Comparison of ENCODE assay signal across 15 cellular contexts in genomic region chr10:96999987-97000386, GRCh38.
DNase-seq lines count a peak whose midpoint lies in the region; ATAC-seq, FAIRE-seq and TF ChIP-seq lines count a peak whose summit lies in the region.
"Had no signal": no experiment of that assay in that cellular context is flagged by ENCODE, and none has a peak within 500 bp of the region (broad histone marks: within the 10 kb centered on the region; RNA-seq: fewer than 3 reads in every experiment).

No MANE protein-coding gene starts in this region.

- DNase-seq in activated CD8-positive, alpha-beta memory T cell treated with anti-CD3 and anti-CD28 coated beads, Interleukin-2, amount 10 ng/mL, durations not matched to agents 7 days and 5 days = peak; percentile 33
- no peak for DNase-seq in activated CD8-positive, alpha-beta memory T cell treated with anti-CD3 and anti-CD28 coated beads, Interleukin-2, amount 50 U/mL, for 48 hours
- DNase-seq in T-helper 17 cell = no peak
- DNase-seq in kidney = peak; percentile 56
- peak; percentile 56 for DNase-seq in osteoblast (ENCODE audit: insufficient read length, low spot score, missing footprints)
- DNase-seq in frontal cortex (ENCODE audit: low spot score in 2 of 2) = no peak
- no peak for DNase-seq in cerebellar cortex (ENCODE audit: low spot score)
- DNase-seq in NCI-H524 (lab: John Stamatoyannopoulos, UW) = no peak
- DNase-seq: CD4-positive, CD25-positive, alpha-beta regulatory T cell; DMS 273 treated with DMSO at 0.1 percent for 48 hours had no signal

- no peaks in the 10 kb centered on the region for H3K36me3 Mint-ChIP-seq in activated CD8-positive, alpha-beta memory T cell treated with anti-CD3 and anti-CD28 coated beads, Interleukin-2, amount 10 ng/mL, durations not matched to agents 7 days and 5 days
- peaks cover 1% of the 10 kb centered on the region for H3K36me3 Mint-ChIP-seq in T-helper 17 cell (ENCODE audit: low read depth)
- H3K36me3 Mint-ChIP-seq: CD4-positive, CD25-positive, alpha-beta regulatory T cell had no signal

- H3K4me3 ChIP-seq in kidney (ENCODE audit: low read length in 2 of 2) = no peak overlapping the region
- H3K4me3 ChIP-seq in osteoblast (ENCODE audit: insufficient read depth, low read length) = no peak overlapping the region
- H3K4me3 ChIP-seq: BLaER1, GM23338 had no signal

- no peaks in the 10 kb centered on the region for H3K9me3 Mint-ChIP-seq in activated CD8-positive, alpha-beta memory T cell treated with anti-CD3 and anti-CD28 coated beads, Interleukin-2, amount 10 ng/mL, durations not matched to agents 7 days and 5 days (ENCODE audit: low read depth)
- H3K9me3 Mint-ChIP-seq: CD4-positive, CD25-positive, alpha-beta regulatory T cell; GM23338; H9 had no signal

- H3K27ac Mint-ChIP-seq in activated CD8-positive, alpha-beta memory T cell treated with anti-CD3 and anti-CD28 coated beads, Interleukin-2, amount 10 ng/mL, durations not matched to agents 7 days and 5 days = no peak overlapping the region
- H3K27ac Mint-ChIP-seq in T-helper 17 cell = peak overlapping the region; percentile 24
- H3K27ac Mint-ChIP-seq: CD4-positive, CD25-positive, alpha-beta regulatory T cell; GM23338; H9 had no signal

- no peaks in the 10 kb centered on the region for H4K20me1 ChIP-seq in osteoblast (ENCODE audit: insufficient read depth, low read length)
- H4K20me1 ChIP-seq: BLaER1 had no signal

- H3K27me3 ChIP-seq in osteoblast (ENCODE audit: insufficient read depth, low read length) = no peaks in the 10 kb centered on the region
- H3K27me3 ChIP-seq: BLaER1 had no signal

- no peak for ATAC-seq in activated CD8-positive, alpha-beta memory T cell treated with anti-CD3 and anti-CD28 coated beads, Interleukin-2, amount 10 ng/mL, durations not matched to agents 7 days and 5 days
- ATAC-seq in T-helper 17 cell = no peak

- no peak overlapping the region for H3K9ac ChIP-seq in kidney (ENCODE audit: low read length in 2 of 2)
- H3K9ac ChIP-seq: BLaER1 had no signal

- no peak for TF ChIP-seq CTCF in kidney (IDR thresholded peaks at IDR 0.05; ENCODE audit: borderline replicate concordance, extremely low read depth, insufficient read depth)
- no peak for TF ChIP-seq CTCF in osteoblast (IDR thresholded peaks at IDR 0.05; ENCODE audit: extremely low read depth, low read depth, low read length)

- no peak overlapping the region for H3K27ac ChIP-seq in kidney (ENCODE audit: low read depth in 2 of 2, low read length in 2 of 2)
- no peak overlapping the region for H3K27ac ChIP-seq in osteoblast (ENCODE audit: low read depth, low read length)
- H3K27ac ChIP-seq: 22Rv1, BLaER1 had no signal

- CTCF ChIA-PET in activated CD8-positive, alpha-beta memory T cell treated with anti-CD3 and anti-CD28 coated beads, Interleukin-2, amount 10 ng/mL, durations not matched to agents 7 days and 5 days (lab: Charles Lee) = no interaction called here

- no peaks in the 10 kb centered on the region for H3K27me3 Mint-ChIP-seq in activated CD8-positive, alpha-beta memory T cell treated with anti-CD3 and anti-CD28 coated beads, Interleukin-2, amount 10 ng/mL, durations not matched to agents 7 days and 5 days
- H3K27me3 Mint-ChIP-seq in T-helper 17 cell = peaks cover 4% of the 10 kb centered on the region
- H3K27me3 Mint-ChIP-seq: CD4-positive, CD25-positive, alpha-beta regulatory T cell had no signal

- H3K4me1 Mint-ChIP-seq in activated CD8-positive, alpha-beta memory T cell treated with anti-CD3 and anti-CD28 coated beads, Interleukin-2, amount 10 ng/mL, durations not matched to agents 7 days and 5 days = no peaks in the 10 kb centered on the region
- H3K4me1 Mint-ChIP-seq in T-helper 17 cell = peaks cover 3% of the 10 kb centered on the region
- H3K4me1 Mint-ChIP-seq: CD4-positive, CD25-positive, alpha-beta regulatory T cell; GM23338 had no signal

- no peak overlapping the region for H3K4me2 ChIP-seq in osteoblast (ENCODE audit: insufficient read depth, low read length)
- H3K4me2 ChIP-seq: BLaER1, GM23338 had no signal

- H3K4me1 ChIP-seq in kidney (ENCODE audit: control insufficient read depth in 1 of 2, insufficient read depth in 1 of 2, low read depth in 1 of 2, low read length in 2 of 2) (no peaks in the 10 kb centered on the region), osteoblast (ENCODE audit: insufficient read depth, low read length) (peaks cover 24% of the 10 kb centered on the region)
- H3K4me1 ChIP-seq: BLaER1 had no signal

- H3K79me2 ChIP-seq in osteoblast (ENCODE audit: insufficient read depth, low read length) = no peaks in the 10 kb centered on the region

- H3K36me3 ChIP-seq in kidney (ENCODE audit: control insufficient read depth in 1 of 2, insufficient read depth in 2 of 2, low read length in 2 of 2) (no peaks in the 10 kb centered on the region), osteoblast (ENCODE audit: insufficient read depth, low read length) (no peaks in the 10 kb centered on the region)
- H3K36me3 ChIP-seq: BLaER1 had no signal

- FAIRE-seq in kidney (lab: Jason Lieb, UNC) (no peak), frontal cortex (lab: Jason Lieb, UNC) (no peak)
- FAIRE-seq: GM18507 had no signal

- no peak overlapping the region for H2AFZ ChIP-seq in osteoblast (ENCODE audit: low read length)
- H2AFZ ChIP-seq: GM23338 had no signal

- H3K4me3 Mint-ChIP-seq in activated CD8-positive, alpha-beta memory T cell treated with anti-CD3 and anti-CD28 coated beads, Interleukin-2, amount 10 ng/mL, durations not matched to agents 7 days and 5 days = no peak overlapping the region
- no peak overlapping the region for H3K4me3 Mint-ChIP-seq in T-helper 17 cell
- H3K4me3 Mint-ChIP-seq: CD4-positive, CD25-positive, alpha-beta regulatory T cell; GM23338; H9 had no signal

- no peaks in the 10 kb centered on the region for H3K9me3 ChIP-seq in T-helper 17 cell (ENCODE audit: control insufficient read depth, low read length, poor library complexity, severe bottlenecking)
- no peaks in the 10 kb centered on the region for H3K9me3 ChIP-seq in kidney (ENCODE audit: control insufficient read depth in 1 of 2, low read length in 2 of 2)
- H3K9me3 ChIP-seq in osteoblast (ENCODE audit: low read depth, low read length) = no peaks in the 10 kb centered on the region
- H3K9me3 ChIP-seq: BLaER1 had no signal

- intact Hi-C loops in kidney (cut with DNase I) = no loop called here

Comparison
In these comparisons a context has a peak if more than half of its experiments do, and no peak if none do; other contexts are left out.
1. DNase-seq: peak in activated CD8-positive, alpha-beta memory T cell treated with anti-CD3 and anti-CD28 coated beads, Interleukin-2, amount 10 ng/mL, durations not matched to agents 7 days and 5 days (single experiment), kidney (single experiment) and osteoblast (single experiment); none in activated CD8-positive, alpha-beta memory T cell treated with anti-CD3 and anti-CD28 coated beads, Interleukin-2, amount 50 U/mL, for 48 hours (single experiment), T-helper 17 cell (0 of 3), frontal cortex (0 of 2), cerebellar cortex (single experiment) and NCI-H524 (0 of 2).